ENCODE assay signal across 1 cellular context in the genomic region with DNA sequence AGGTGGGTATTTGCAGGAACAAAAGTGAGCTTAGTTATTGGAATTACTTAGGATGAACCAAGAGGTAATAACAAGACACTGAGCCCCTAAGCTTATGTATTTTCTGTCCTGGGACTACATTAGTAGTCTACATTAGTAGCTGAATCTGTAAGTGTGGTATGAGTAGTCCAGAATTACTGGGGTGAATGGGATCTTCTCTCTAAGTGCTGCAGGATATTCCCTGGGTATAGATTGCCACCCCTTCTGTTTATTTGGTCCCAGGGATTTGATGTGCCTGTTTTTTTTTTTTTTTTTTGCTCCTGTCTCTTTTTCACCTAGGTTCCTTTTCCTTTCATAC.
TF ChIP-seq lines count a peak whose summit lies in the region.

No MANE protein-coding gene starts in this region.

TF ChIP-seq in SK-N-SH treated with all-trans-retinoic acid at 6 μM for 48 hours, 23 proteins besides CTCF, POLR2A, EP300 and RAD21 (continued from another document):
- TF ChIP-seq ESRRG (CRISPR knock-in tag; IDR thresholded peaks at IDR 0.05): no peak
TF ChIP-seq in SK-N-SH treated with all-trans-retinoic acid at 6 μM for 48 hours: peak in this region for 0.
